Comparison of ENCODE assay signal across 9 cellular contexts in the genomic region with DNA sequence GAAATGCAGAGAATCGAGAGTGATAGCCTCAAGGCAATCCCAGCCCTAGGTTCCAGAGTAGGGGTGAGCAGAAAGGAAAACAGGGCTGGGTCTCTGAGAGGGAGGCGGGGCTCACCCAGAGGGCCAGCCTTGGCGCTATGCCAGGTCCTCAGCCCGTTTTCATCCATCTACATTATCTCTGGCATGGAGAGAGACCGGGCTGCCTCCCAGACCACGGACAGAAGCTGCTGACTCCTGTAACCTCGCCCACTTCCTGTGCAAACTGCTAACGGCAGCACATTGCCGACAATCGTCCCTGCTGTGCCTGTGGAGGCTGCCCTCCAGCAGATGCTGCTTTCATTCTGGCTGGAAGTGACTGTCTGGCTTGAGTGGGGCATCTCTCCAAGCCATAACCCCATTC.
DNase-seq lines count a peak whose midpoint lies in the region; ATAC-seq, FAIRE-seq and TF ChIP-seq lines count a peak whose summit lies in the region.
"Had no signal": no experiment of that assay in that cellular context is flagged by ENCODE, and none has a peak within 500 bp of the region (broad histone marks: within the 10 kb centered on the region; RNA-seq: fewer than 3 reads in every experiment).

No MANE protein-coding gene starts in this region.

- peak; percentile 84 to 97 for ATAC-seq in naive thymus-derived CD8-positive, alpha-beta T cell

- no peak for FAIRE-seq in D721Med (lab: Jason Lieb, UNC)

- H3K27me3 Mint-ChIP-seq in naive thymus-derived CD8-positive, alpha-beta T cell, result peaks cover 0 to 10% (median 5%) of the 10 kb centered on the region in 5 donors

- H3K27ac Mint-ChIP-seq in naive thymus-derived CD8-positive, alpha-beta T cell, result peak overlapping the region in 8 of 10 donors; percentile 11 to 87 (median 34)
- H3K27ac Mint-ChIP-seq: nephron had no signal

- POLR2A ChIA-PET in naive thymus-derived CD8-positive, alpha-beta T cell (lab: Charles Lee), result interaction anchor here (1.4 kb wide), 1 partner anchor 35 kb away, joined by 3 read pairs; no protein-coding TSS in a partner anchor

- DNase-seq in CMK (ENCODE audit: low read depth) (peak; percentile 45), NCI-H69 (lab: John Stamatoyannopoulos, UW) (peak; percentile 73), NCI-H146 (lab: John Stamatoyannopoulos, UW) (no peak), D721Med (ENCODE audit: insufficient read length, low spot score) (no peak), AG08395 (ENCODE audit: low spot score) (no peak), HT-29 (ENCODE audit: low spot score) (no peak)
- DNase-seq in activated CD8-positive, alpha-beta memory T cell treated with anti-CD3 and anti-CD28 coated beads, Interleukin-2, amount 50 U/mL, for 48 hours, result peak; percentile 63
- peak in 7 of 10 donors; percentile 21 to 44 (median 38) for DNase-seq in naive thymus-derived CD8-positive, alpha-beta T cell

- peak overlapping the region in 8 of 10 donors; percentile 58 to 77 (median 64) for H3K4me3 Mint-ChIP-seq in naive thymus-derived CD8-positive, alpha-beta T cell
- H3K4me3 Mint-ChIP-seq: nephron had no signal

- H3K4me1 Mint-ChIP-seq in naive thymus-derived CD8-positive, alpha-beta T cell, result peaks cover 23 to 58% (median 34%) of the 10 kb centered on the region in 4 donors
- H3K4me1 Mint-ChIP-seq: nephron had no signal

- no peaks in the 10 kb centered on the region for H3K36me3 Mint-ChIP-seq in naive thymus-derived CD8-positive, alpha-beta T cell

- no peaks in the 10 kb centered on the region for H3K9me3 Mint-ChIP-seq in naive thymus-derived CD8-positive, alpha-beta T cell
- H3K9me3 Mint-ChIP-seq: nephron had no signal

- no peak for TF ChIP-seq CTCF in D721Med (IDR thresholded peaks at IDR 0.05; ENCODE audit: insufficient read depth, missing control alignments)

Comparison
In these comparisons a context has a peak if more than half of its experiments do, and no peak if none do; other contexts are left out.
1. DNase-seq: peak in CMK (single experiment), NCI-H69 (single experiment), activated CD8-positive, alpha-beta memory T cell treated with anti-CD3 and anti-CD28 coated beads, Interleukin-2, amount 50 U/mL, for 48 hours (single experiment) and naive thymus-derived CD8-positive, alpha-beta T cell (7 of 10); none in NCI-H146 (single experiment), D721Med (single experiment), AG08395 (single experiment) and HT-29 (single experiment).